ENCODE assay signal across 15 cellular contexts in genomic region chr6:133710826-133711225, GRCh38.
DNase-seq lines count a peak whose midpoint lies in the region; ATAC-seq and TF ChIP-seq lines count a peak whose summit lies in the region.
"Had no signal": no experiment of that assay in that cellular context is flagged by ENCODE, and none has a peak within 500 bp of the region (broad histone marks: within the 10 kb centered on the region; RNA-seq: fewer than 3 reads in every experiment).

No MANE protein-coding gene starts in this region.

- peaks cover 3% of the 10 kb centered on the region for H3K27me3 Mint-ChIP-seq in activated T-helper 17 cell treated with anti-CD3 and anti-CD28 coated beads, Interleukin-2, amount 50 U/mL, for 72 hours

- no peak overlapping the region for H3K4me3 Mint-ChIP-seq in activated T-helper 17 cell treated with anti-CD3 and anti-CD28 coated beads, Interleukin-2, amount 50 U/mL, for 72 hours
- H3K4me3 Mint-ChIP-seq: B cell; CD8-positive, alpha-beta T cell; GM23338 had no signal

- intact Hi-C loops in Right ventricle myocardium inferior (cut with DNase I) = no loop called here
- intact Hi-C loops in left ventricle myocardium inferior (cut with micrococcal nuclease) = no loop called here

- no peak for TF ChIP-seq CTCF in left ventricle myocardium inferior (IDR thresholded peaks at IDR 0.05; ENCODE audit: borderline replicate concordance)
- no peak for TF ChIP-seq CTCF in epithelial cell of esophagus (IDR thresholded peaks at IDR 0.05; ENCODE audit: insufficient read depth, low read depth, low read length, missing control alignments)

- ATAC-seq in Right ventricle myocardium inferior = no peak
- peak; percentile 61 for ATAC-seq in activated T-helper 17 cell treated with anti-CD3 and anti-CD28 coated beads, Interleukin-2, amount 50 U/mL, for 72 hours (replicated peaks)
- ATAC-seq: CD8-positive, alpha-beta T cell; GM23338 had no signal

- no peaks in the 10 kb centered on the region for H3K4me1 ChIP-seq in left ventricle myocardium inferior

- H3K4me1 Mint-ChIP-seq in activated T-helper 17 cell treated with anti-CD3 and anti-CD28 coated beads, Interleukin-2, amount 50 U/mL, for 72 hours = no peaks in the 10 kb centered on the region
- H3K4me1 Mint-ChIP-seq: B cell, GM23338 had no signal

- peaks cover 4% of the 10 kb centered on the region for H3K9me3 ChIP-seq in left ventricle myocardium inferior (replicated peaks)

- no peaks in the 10 kb centered on the region for H3K36me3 ChIP-seq in left ventricle myocardium inferior
- H3K36me3 ChIP-seq: BLaER1 treated with 17β-estradiol and CSF1 and Interleukin-3, amounts not matched to agents 10 nM and 100 nM had no signal

- H3K36me3 Mint-ChIP-seq in activated T-helper 17 cell treated with anti-CD3 and anti-CD28 coated beads, Interleukin-2, amount 50 U/mL, for 72 hours (ENCODE audit: low read depth) = no peaks in the 10 kb centered on the region
- H3K36me3 Mint-ChIP-seq: CD8-positive, alpha-beta T cell had no signal

- H3K9me3 Mint-ChIP-seq in activated T-helper 17 cell treated with anti-CD3 and anti-CD28 coated beads, Interleukin-2, amount 50 U/mL, for 72 hours = no peaks in the 10 kb centered on the region
- H3K9me3 Mint-ChIP-seq: CD8-positive, alpha-beta T cell; GM23338 had no signal

- DNase-seq in activated naive CD4-positive, alpha-beta T cell treated with Interleukin-2 at 50 U/mL for 16 hours = peak; percentile 2
- no peak for DNase-seq in activated naive CD4-positive, alpha-beta T cell treated with anti-CD3 and anti-CD28 coated beads, Interleukin-2, amount 50 U/mL, for 16 hours
- DNase-seq in Right ventricle myocardium inferior (ENCODE audit: missing footprints) (peak; percentile 25), left ventricle myocardium inferior (no peak), epithelial cell of esophagus (ENCODE audit: low read depth) (peak; percentile 51), SW 1271 (lab: John Stamatoyannopoulos, UW) (no peak)
- DNase-seq: Calu3; CD8-positive, alpha-beta T cell; DMS79 treated with DMSO at 0.1 percent for 48 hours; GF-D8; HCEC 1CT had no signal

- H3K4me3 ChIP-seq in left ventricle myocardium inferior (no peak overlapping the region), epithelial cell of esophagus (ENCODE audit: low read length) (no peak overlapping the region)
- H3K4me3 ChIP-seq: BLaER1 treated with 17β-estradiol and CSF1 and Interleukin-3, amounts not matched to agents 10 nM and 100 nM; GM23338 had no signal

- no peak overlapping the region for H3K27ac Mint-ChIP-seq in activated T-helper 17 cell treated with anti-CD3 and anti-CD28 coated beads, Interleukin-2, amount 50 U/mL, for 72 hours
- H3K27ac Mint-ChIP-seq: B cell; CD8-positive, alpha-beta T cell; GM23338 had no signal

- no peak overlapping the region for H3K27ac ChIP-seq in left ventricle myocardium inferior (replicated peaks)
- H3K27ac ChIP-seq: BLaER1 treated with 17β-estradiol and CSF1 and Interleukin-3, amounts not matched to agents 10 nM and 100 nM had no signal

- no peaks in the 10 kb centered on the region for H3K27me3 ChIP-seq in left ventricle myocardium inferior (ENCODE audit: low read depth)

Comparison
In these comparisons a context has a peak if more than half of its experiments do, and no peak if none do; other contexts are left out.
1. DNase-seq: peak in activated naive CD4-positive, alpha-beta T cell treated with Interleukin-2 at 50 U/mL for 16 hours (single experiment), Right ventricle myocardium inferior (single experiment) and epithelial cell of esophagus (single experiment); none in activated naive CD4-positive, alpha-beta T cell treated with anti-CD3 and anti-CD28 coated beads, Interleukin-2, amount 50 U/mL, for 16 hours (single experiment), left ventricle myocardium inferior (single experiment) and SW 1271 (0 of 2).